ENCODE assay signal across 27 cellular contexts in genomic region chr7:13069832-13070231, GRCh38.
"Had no signal": no experiment of that assay in that cellular context is flagged by ENCODE, and none has a peak within 500 bp of the region (broad histone marks: within the 10 kb centered on the region; RNA-seq: fewer than 3 reads in every experiment).

No MANE protein-coding gene starts in this region.

- DNase-seq: activated CD4-positive, alpha-beta T cell treated with anti-CD3 and anti-CD28 coated beads, Interleukin-2, amount 50 U/mL, for 1 hour; activated CD8-positive, alpha-beta T cell treated with anti-CD3 and anti-CD28 coated beads for 36 hours; activated T-cell treated with anti-CD3 and anti-CD28 coated beads, Interleukin-2, amount 50 U/mL, for 48 hours; anterior cingulate cortex; body of pancreas; cerebellar nuclear complex; colonic mucosa; effector CD8-positive, alpha-beta T cell; esophagus squamous epithelium; foreskin melanocyte; left cardiac atrium; mammary epithelial cell; natural killer cell; occipital lobe; psoas muscle; sigmoid colon; small intestine; stimulated activated CD4-positive, alpha-beta T cell treated with anti-CD3 and anti-CD28 coated beads, Interleukin-15, amount 100 ng/mL, for 24 hours; stimulated activated CD4-positive, alpha-beta T cell treated with anti-CD3 and anti-CD28 coated beads, Interleukin-2, amount 100 ng/mL, for 24 hours; stimulated activated naive B cell treated with anti-CD40 and anti-IgM and Interleukin-4, amounts not matched to agents 10 μg/mL and 1 μg/mL and 100 μg/mL, for 72 hours; stomach; T-helper 2 cell; thyroid gland; upper lobe of right lung had no signal

- H3K4me3 ChIP-seq: body of pancreas, cardiac muscle cell, colonic mucosa, esophagus squamous epithelium, neural progenitor cell, psoas muscle, sigmoid colon, stomach, thyroid gland, upper lobe of right lung had no signal

- ATAC-seq: activated CD8-positive, alpha-beta T cell treated with anti-CD3 and anti-CD28 coated beads for 36 hours; body of pancreas; left cardiac atrium; natural killer cell; psoas muscle; stimulated activated naive B cell treated with anti-CD40 and anti-IgM and Interleukin-4, amounts not matched to agents 10 μg/mL and 1 μg/mL and 100 μg/mL, for 72 hours; upper lobe of right lung; WTC11 had no signal
